21 cellular contexts compared by ENCODE assay signal in genomic region chr6:37920667-37921066, GRCh38.
DNase-seq lines count a peak whose midpoint lies in the region; ATAC-seq and TF ChIP-seq lines count a peak whose summit lies in the region.
"Had no signal": no experiment of that assay in that cellular context is flagged by ENCODE, and none has a peak within 500 bp of the region (broad histone marks: within the 10 kb centered on the region; RNA-seq: fewer than 3 reads in every experiment).

No MANE protein-coding gene starts in this region.

- H3K4me3 Mint-ChIP-seq in activated T-helper 2 cell treated with anti-CD3 and anti-CD28 coated beads, Interferon-gamma antibody, Interleukin-2, Interleukin-4, amounts not matched to agents 10 μg/mL and 5 μg/mL and 100 μg/mL, durations not matched to agents 14 hours and 24 hours and 36 hours (ENCODE audit: low read depth) = no peak overlapping the region
- H3K4me3 Mint-ChIP-seq: activated T-cell treated with anti-CD3 and anti-CD28 coated beads, Interleukin-2, amount 50 U/mL, for 4 hours; CD4-positive, alpha-beta T cell had no signal

- H3K4me1 ChIP-seq in neutrophil (ENCODE audit: control insufficient read depth in 1 of 2, insufficient read depth in 1 of 2, low read depth in 1 of 2, low read length in 1 of 2) = peaks cover 22 to 33% of the 10 kb centered on the region in 2 experiments

- H3K27ac Mint-ChIP-seq in activated T-helper 2 cell treated with anti-CD3 and anti-CD28 coated beads, Interferon-gamma antibody, Interleukin-2, Interleukin-4, amounts not matched to agents 10 μg/mL and 5 μg/mL and 100 μg/mL, durations not matched to agents 14 hours and 24 hours and 36 hours = no peak overlapping the region
- H3K27ac Mint-ChIP-seq: CD4-positive, alpha-beta T cell had no signal

- peak; percentile 22 for DNase-seq in HuH-7 (ENCODE audit: low spot score)
- DNase-seq in NCI-H69 (lab: John Stamatoyannopoulos, UW) = peak; percentile 86
- no peak for DNase-seq in epithelial cell of prostate (ENCODE audit: low read depth, low spot score)
- DNase-seq in stimulated activated CD4-positive, alpha-beta T cell treated with anti-CD3 and anti-CD28 coated beads, Interleukin-2, amount 100 ng/mL, for 48 hours = no peak
- no peak for DNase-seq in activated T-helper 2 cell treated with anti-CD3 and anti-CD28 coated beads, Interferon-gamma antibody, Interleukin-2, Interleukin-4, amounts not matched to agents 10 μg/mL and 5 μg/mL and 100 μg/mL, durations not matched to agents 14 hours and 24 hours and 36 hours (ENCODE audit: low spot score)
- no peak for DNase-seq in central memory CD4-positive, alpha-beta T cell
- DNase-seq in stimulated activated naive CD8-positive, alpha-beta T cell treated with anti-CD3 and anti-CD28 coated beads, Interleukin-15, Interleukin-2, amounts not matched to agents 100 U/mL and 50 U/mL, for 24 hours = no peak
- DNase-seq: activated CD4-positive, alpha-beta T cell treated with anti-CD3 and anti-CD28 coated beads for 4 hours; activated T-cell treated with anti-CD3 and anti-CD28 coated beads, Interleukin-2, amount 50 U/mL, for 4 hours; CD4-positive, alpha-beta T cell; hippocampal formation; left ventricle myocardium superior; naive thymus-derived CD4-positive, alpha-beta T cell; NCI-H1105; NCI-H526; right cardiac atrium; stimulated activated CD4-positive, alpha-beta T cell treated with anti-CD3 and anti-CD28 coated beads, Interleukin-4, amount 100 ng/mL, for 24 hours; T-helper 2 cell; upper lobe of right lung had no signal

- intact Hi-C loops in activated T-helper 2 cell treated with anti-CD3 and anti-CD28 coated beads, Interferon-gamma antibody, Interleukin-2, Interleukin-4, amounts not matched to agents 10 μg/mL and 5 μg/mL and 100 μg/mL, durations not matched to agents 14 hours and 24 hours and 36 hours (cut with micrococcal nuclease) = no loop called here

- H3K27me3 Mint-ChIP-seq in activated T-helper 2 cell treated with anti-CD3 and anti-CD28 coated beads, Interferon-gamma antibody, Interleukin-2, Interleukin-4, amounts not matched to agents 10 μg/mL and 5 μg/mL and 100 μg/mL, durations not matched to agents 14 hours and 24 hours and 36 hours (ENCODE audit: low read depth) = no peaks in the 10 kb centered on the region
- H3K27me3 Mint-ChIP-seq: CD4-positive, alpha-beta T cell; naive thymus-derived CD4-positive, alpha-beta T cell had no signal

- peak overlapping the region; percentile 1 for H3K27ac ChIP-seq in epithelial cell of prostate
- peak overlapping the region; percentile 7 for H3K27ac ChIP-seq in neutrophil
- H3K27ac ChIP-seq: RWPE1, upper lobe of right lung had no signal

- no peak for ATAC-seq in stimulated activated naive CD8-positive, alpha-beta T cell treated with anti-CD3 and anti-CD28 coated beads, Interleukin-15, Interleukin-2, amounts not matched to agents 100 U/mL and 50 U/mL, for 24 hours
- ATAC-seq: activated T-cell treated with anti-CD3 and anti-CD28 coated beads, Interleukin-2, amount 50 U/mL, for 4 hours; left ventricle myocardium superior; naive thymus-derived CD4-positive, alpha-beta T cell; right cardiac atrium; upper lobe of right lung had no signal

- H3K27me3 ChIP-seq in neutrophil = no peaks in the 10 kb centered on the region
- H3K27me3 ChIP-seq: upper lobe of right lung had no signal

- H3K36me3 Mint-ChIP-seq in activated T-helper 2 cell treated with anti-CD3 and anti-CD28 coated beads, Interferon-gamma antibody, Interleukin-2, Interleukin-4, amounts not matched to agents 10 μg/mL and 5 μg/mL and 100 μg/mL, durations not matched to agents 14 hours and 24 hours and 36 hours (ENCODE audit: low read depth) = peaks cover 4% of the 10 kb centered on the region

- H3K9me3 ChIP-seq in neutrophil = no peaks in the 10 kb centered on the region
- H3K9me3 ChIP-seq: upper lobe of right lung had no signal

- no peaks in the 10 kb centered on the region for H3K9me3 Mint-ChIP-seq in activated T-helper 2 cell treated with anti-CD3 and anti-CD28 coated beads, Interferon-gamma antibody, Interleukin-2, Interleukin-4, amounts not matched to agents 10 μg/mL and 5 μg/mL and 100 μg/mL, durations not matched to agents 14 hours and 24 hours and 36 hours
- H3K9me3 Mint-ChIP-seq: activated T-cell treated with anti-CD3 and anti-CD28 coated beads, Interleukin-2, amount 50 U/mL, for 4 hours; CD4-positive, alpha-beta T cell; naive thymus-derived CD4-positive, alpha-beta T cell had no signal

- H3K4me3 ChIP-seq in neutrophil (ENCODE audit: low read depth in 1 of 2, low read length in 1 of 2) = no peak overlapping the region
- H3K4me3 ChIP-seq: upper lobe of right lung had no signal

- TF ChIP-seq CTCF in neutrophil (IDR thresholded peaks at IDR 0.05) = no peak

- peaks cover 5% of the 10 kb centered on the region for H3K36me3 ChIP-seq in neutrophil
- H3K36me3 ChIP-seq: upper lobe of right lung had no signal

- peaks cover 7% of the 10 kb centered on the region for H3K4me1 Mint-ChIP-seq in activated T-helper 2 cell treated with anti-CD3 and anti-CD28 coated beads, Interferon-gamma antibody, Interleukin-2, Interleukin-4, amounts not matched to agents 10 μg/mL and 5 μg/mL and 100 μg/mL, durations not matched to agents 14 hours and 24 hours and 36 hours (ENCODE audit: low read depth)

Comparison
In these comparisons a context has a peak if more than half of its experiments do, and no peak if none do; other contexts are left out.
1. DNase-seq: peak in HuH-7 (single experiment) and NCI-H69 (single experiment); none in epithelial cell of prostate (single experiment), stimulated activated CD4-positive, alpha-beta T cell treated with anti-CD3 and anti-CD28 coated beads, Interleukin-2, amount 100 ng/mL, for 48 hours (0 of 2), activated T-helper 2 cell treated with anti-CD3 and anti-CD28 coated beads, Interferon-gamma antibody, Interleukin-2, Interleukin-4, amounts not matched to agents 10 μg/mL and 5 μg/mL and 100 μg/mL, durations not matched to agents 14 hours and 24 hours and 36 hours (single experiment), central memory CD4-positive, alpha-beta T cell (single experiment) and stimulated activated naive CD8-positive, alpha-beta T cell treated with anti-CD3 and anti-CD28 coated beads, Interleukin-15, Interleukin-2, amounts not matched to agents 100 U/mL and 50 U/mL, for 24 hours (single experiment).